Comparison of ENCODE assay signal across 22 cellular contexts in the genomic region with DNA sequence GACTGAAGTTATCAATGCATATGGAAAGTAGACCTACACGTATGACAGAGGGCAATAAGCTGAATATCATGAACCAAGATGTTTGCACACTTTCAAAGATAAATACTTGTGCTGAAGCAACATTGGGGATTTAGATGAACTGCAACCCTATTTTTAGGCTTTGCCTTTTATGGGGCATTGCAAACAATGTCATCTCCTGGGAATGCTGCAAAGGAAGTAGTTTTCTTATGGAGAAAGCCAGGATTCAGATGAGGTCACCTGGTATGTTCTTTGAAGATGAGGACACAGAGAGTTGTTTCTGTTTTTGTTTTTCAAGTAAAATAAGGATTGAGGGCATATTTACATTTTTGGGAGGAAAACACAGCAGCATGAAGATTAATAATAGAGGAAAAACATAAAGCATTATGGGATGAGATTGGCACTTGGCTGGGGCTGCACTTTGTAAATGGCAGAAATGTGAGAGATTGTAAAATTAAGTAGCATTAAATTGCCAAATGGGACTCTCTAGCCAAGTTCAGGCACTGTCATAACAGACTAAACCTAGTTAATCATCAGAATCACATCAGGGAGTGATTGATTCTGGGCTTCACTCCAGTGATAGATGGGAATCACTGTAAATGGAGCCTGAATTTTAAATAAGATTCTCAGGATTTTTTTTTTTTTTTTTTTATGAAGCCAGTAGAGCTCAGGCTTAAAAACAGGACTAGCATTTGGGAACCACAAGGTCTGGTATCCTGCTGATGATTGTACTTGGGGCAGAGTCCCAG.
"Had no signal": no experiment of that assay in that cellular context is flagged by ENCODE, and none has a peak within 500 bp of the region (broad histone marks: within the 10 kb centered on the region; RNA-seq: fewer than 3 reads in every experiment).

No MANE protein-coding gene starts in this region.

- H3K4me3 ChIP-seq: ascending aorta, gastrocnemius medialis, heart left ventricle, mucosa of descending colon, right atrium auricular region, tibial artery had no signal

- H3K27ac Mint-ChIP-seq: activated CD4-positive, alpha-beta T cell treated with anti-CD3 and anti-CD28 coated beads, Interleukin-2, amount 10 ng/mL, durations not matched to agents 7 days and 5 days; activated naive CD4-positive, alpha-beta T cell treated with anti-CD3 and anti-CD28 coated beads, Interleukin-2, amount 10 ng/mL, durations not matched to agents 7 days and 5 days; memory B cell; naive B cell; progenitor cell of endocrine pancreas had no signal

- H3K27me3 Mint-ChIP-seq: activated CD4-positive, alpha-beta T cell treated with anti-CD3 and anti-CD28 coated beads, Interleukin-2, amount 10 ng/mL, durations not matched to agents 7 days and 5 days; activated naive CD4-positive, alpha-beta T cell treated with anti-CD3 and anti-CD28 coated beads, Interleukin-2, amount 10 ng/mL, durations not matched to agents 7 days and 5 days; memory B cell; naive B cell; progenitor cell of endocrine pancreas had no signal

- H3K4me3 Mint-ChIP-seq: activated CD4-positive, alpha-beta T cell treated with anti-CD3 and anti-CD28 coated beads, Interleukin-2, amount 10 ng/mL, durations not matched to agents 7 days and 5 days; activated naive CD4-positive, alpha-beta T cell treated with anti-CD3 and anti-CD28 coated beads, Interleukin-2, amount 10 ng/mL, durations not matched to agents 7 days and 5 days; activated T-cell treated with anti-CD3 and anti-CD28 coated beads, Interleukin-2, amount 50 U/mL, for 4 hours; memory B cell; naive B cell; neural crest cell had no signal

- DNase-seq: activated CD4-positive, alpha-beta T cell treated with anti-CD3 and anti-CD28 coated beads, Interleukin-2, amount 10 ng/mL, durations not matched to agents 7 days and 5 days; activated CD8-positive, alpha-beta memory T cell treated with anti-CD3 and anti-CD28 coated beads, Interleukin-2, amount 50 U/mL, for 4 hours; activated effector memory CD4-positive, alpha-beta T cell treated with Interleukin-2 at 50 U/mL for 16 hours; activated naive CD4-positive, alpha-beta T cell treated with anti-CD3 and anti-CD28 coated beads, Interleukin-2, amount 10 ng/mL, durations not matched to agents 7 days and 5 days; activated T-cell treated with anti-CD3 and anti-CD28 coated beads, Interleukin-2, amount 50 U/mL, for 4 hours; dermis blood vessel endothelial cell; effector memory CD4-positive, alpha-beta T cell; gastrocnemius medialis; heart left ventricle; left ventricle myocardium superior; mucosa of descending colon; naive B cell; stimulated activated naive CD8-positive, alpha-beta T cell treated with anti-CD3 and anti-CD28 coated beads, Interleukin-15, Interleukin-2, amounts not matched to agents 100 U/mL and 50 U/mL, for 24 hours; substantia nigra; T-helper 1 cell; T-helper 9 cell; tibial artery had no signal

- H3K9me3 ChIP-seq: gastrocnemius medialis had no signal

- H3K27me3 ChIP-seq: ascending aorta, gastrocnemius medialis, heart left ventricle, right atrium auricular region, tibial artery had no signal

- H3K4me1 ChIP-seq: ascending aorta, gastrocnemius medialis, heart left ventricle, right atrium auricular region had no signal

- H3K36me3 ChIP-seq: ascending aorta, gastrocnemius medialis, heart left ventricle, right atrium auricular region, tibial artery had no signal

- H3K4me1 Mint-ChIP-seq: activated CD4-positive, alpha-beta T cell treated with anti-CD3 and anti-CD28 coated beads, Interleukin-2, amount 10 ng/mL, durations not matched to agents 7 days and 5 days; activated naive CD4-positive, alpha-beta T cell treated with anti-CD3 and anti-CD28 coated beads, Interleukin-2, amount 10 ng/mL, durations not matched to agents 7 days and 5 days; memory B cell; naive B cell; neural crest cell had no signal

- H3K36me3 Mint-ChIP-seq: activated naive CD4-positive, alpha-beta T cell treated with anti-CD3 and anti-CD28 coated beads, Interleukin-2, amount 10 ng/mL, durations not matched to agents 7 days and 5 days; memory B cell had no signal

- H3K27ac ChIP-seq: ascending aorta, gastrocnemius medialis, heart left ventricle, right atrium auricular region, tibial artery had no signal
